Comparison of ENCODE assay signal across 8 cellular contexts in the genomic region with DNA sequence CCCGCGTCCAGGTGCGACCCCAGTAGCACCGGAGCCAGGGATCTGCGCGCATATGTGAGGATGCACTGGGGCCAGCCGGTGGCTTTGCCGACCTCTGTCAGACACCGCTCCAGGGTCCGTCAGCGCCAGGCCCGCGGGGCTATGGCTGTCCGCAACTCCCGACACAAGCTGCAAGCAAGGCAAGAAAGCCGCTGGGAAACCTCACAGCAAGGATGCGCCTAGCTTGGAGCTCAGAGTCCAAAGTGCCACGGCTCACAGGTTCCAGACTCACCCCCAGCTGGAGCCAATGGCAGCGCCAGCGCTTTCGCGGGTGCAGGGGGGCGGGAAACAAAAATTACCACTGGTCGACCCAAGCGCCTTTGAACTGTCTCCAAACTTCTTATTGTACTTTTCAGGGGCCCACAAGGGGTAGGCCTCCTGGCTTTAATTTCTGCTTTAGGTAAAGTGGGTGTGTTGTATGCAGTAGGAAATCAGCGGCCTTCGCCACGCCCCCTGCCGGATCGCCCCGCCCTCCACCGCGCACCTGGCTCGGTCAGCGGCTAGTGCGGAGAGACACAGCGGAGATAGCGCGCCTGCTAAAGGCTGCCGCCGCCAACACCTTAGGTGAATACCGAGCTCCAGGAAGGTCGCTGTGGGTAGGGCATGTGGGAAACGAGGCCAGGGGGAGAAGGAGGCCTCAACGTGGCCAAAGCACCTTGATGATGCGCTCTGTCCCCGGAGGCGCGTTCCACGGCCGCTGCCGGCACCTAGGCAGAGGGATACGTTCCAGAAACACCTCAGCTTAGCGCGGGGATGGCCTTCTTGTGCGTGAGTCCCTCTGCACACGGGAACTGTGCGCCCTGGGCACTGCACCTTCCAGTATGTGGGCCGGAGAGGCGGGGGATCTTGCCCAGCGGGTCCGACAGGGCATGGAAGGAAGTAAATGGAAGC.
DNase-seq lines count a peak whose midpoint lies in the region; ATAC-seq and TF ChIP-seq lines count a peak whose summit lies in the region.

No MANE protein-coding gene starts in this region.

- ATAC-seq in HCT116 (peak; percentile 96), aorta (ENCODE audit: low FRiP score) (peak; percentile 52)
- peak; percentile 86 to 90 for ATAC-seq in activated CD4-positive, CD25-positive, alpha-beta regulatory T cell treated with anti-CD3 and anti-CD28 coated beads, Interleukin-2, amount 50 U/mL, for 24 hours
- ATAC-seq in central memory CD8-positive, alpha-beta T cell (replicated peaks; ENCODE audit: extremely low read depth, poor library complexity, severe bottlenecking), result peak; percentile 87

- no peak overlapping the region for H3K14ac ChIP-seq in trophoblast cell (ENCODE audit: low read length)

- peaks cover 20% of the 10 kb centered on the region for H3K4me1 Mint-ChIP-seq in central memory CD8-positive, alpha-beta T cell

- H3K4ac ChIP-seq in trophoblast cell (ENCODE audit: low read depth, low read length) (no peak overlapping the region), mesendoderm (ENCODE audit: low read depth, low read length) (no peak overlapping the region)

- H3K4me1 ChIP-seq in HCT116 (ENCODE audit: control insufficient read depth in 1 of 2, insufficient read depth in 2 of 2, low read length in 2 of 2), result peaks cover 0 to 3% of the 10 kb centered on the region in 2 experiments; a peak in 2 of 4 replicates
- H3K4me1 ChIP-seq in trophoblast cell (ENCODE audit: control insufficient read depth in 1 of 2, insufficient read depth in 2 of 2, low read length in 2 of 2), result peaks cover 0 to under 1% of the 10 kb centered on the region in 2 experiments
- H3K4me1 ChIP-seq in aorta (ENCODE audit: control insufficient read depth in 1 of 2, insufficient read depth in 2 of 2, low read length in 2 of 2), result no peaks in the 10 kb centered on the region
- H3K4me1 ChIP-seq in mesendoderm (ENCODE audit: control insufficient read depth, low read depth, low read length), result no peaks in the 10 kb centered on the region

- no peaks in the 10 kb centered on the region for H3K9me3 Mint-ChIP-seq in central memory CD8-positive, alpha-beta T cell

- H4K12ac ChIP-seq in trophoblast cell (ENCODE audit: low read depth, low read length), result no peak overlapping the region

- intact Hi-C loops in HCT116 (cut with micrococcal nuclease), result no loop called here
- intact Hi-C loops in aorta (cut with DNase I), result no loop called here

- no peaks in the 10 kb centered on the region for H3K79me2 ChIP-seq in HCT116 (ENCODE audit: insufficient read depth, low read length)
- no peaks in the 10 kb centered on the region for H3K79me2 ChIP-seq in trophoblast cell (ENCODE audit: control insufficient read depth, insufficient read depth, low read length, poor library complexity)
- no peaks in the 10 kb centered on the region for H3K79me2 ChIP-seq in mesendoderm (ENCODE audit: control insufficient read depth, insufficient read depth, low read length)

- POLR2A ChIA-PET in HCT116 (lab: Charles Lee), result no interaction called here

- no peak overlapping the region for H4K5ac ChIP-seq in mesendoderm (ENCODE audit: low read length)

- H3K36me3 Mint-ChIP-seq in central memory CD8-positive, alpha-beta T cell (ENCODE audit: insufficient read depth), result peaks cover 4% of the 10 kb centered on the region

- CTCF ChIA-PET in HCT116 (lab: Charles Lee), result no interaction called here

- peak overlapping the region; percentile 48 for H3K9ac ChIP-seq in HCT116 (ENCODE audit: low read length)
- no peak overlapping the region for H3K9ac ChIP-seq in trophoblast cell (ENCODE audit: low read length)
- no peak overlapping the region for H3K9ac ChIP-seq in mesendoderm (ENCODE audit: low read length)

- peak overlapping the region; percentile 88 for H3K4me2 ChIP-seq in HCT116 (ENCODE audit: low read length)
- no peak overlapping the region for H3K4me2 ChIP-seq in trophoblast cell (ENCODE audit: low read length)
- no peak overlapping the region for H3K4me2 ChIP-seq in mesendoderm (ENCODE audit: low read length)

- H2BK15ac ChIP-seq in mesendoderm (replicated peaks; ENCODE audit: low read depth), result no peak overlapping the region

- H3K36me3 ChIP-seq in HCT116 (ENCODE audit: control insufficient read depth in 1 of 2, insufficient read depth in 2 of 2, low read length in 2 of 2) (no peaks in the 10 kb centered on the region), trophoblast cell (ENCODE audit: control insufficient read depth in 1 of 2, insufficient read depth in 2 of 2, low read length in 2 of 2) (no peaks in the 10 kb centered on the region), aorta (ENCODE audit: control insufficient read depth in 1 of 2, insufficient read depth in 2 of 2, low read length in 1 of 2) (no peaks in the 10 kb centered on the region), mesendoderm (ENCODE audit: control insufficient read depth, insufficient read depth, low read length) (no peaks in the 10 kb centered on the region)

- RAD21 ChIA-PET in HCT116 (lab: Charles Lee; ENCODE audit: low non-redundant PET in 1 of 2, low total read pairs in 2 of 2, uncharacterized antibody in 2 of 2, unreplicated experiment in 2 of 2), result no interaction called here

- H3K9me3 ChIP-seq in HCT116 (ENCODE audit: control insufficient read depth in 1 of 2, insufficient read depth in 1 of 2, low read depth in 1 of 2, low read length in 2 of 2) (no peaks in the 10 kb centered on the region), trophoblast cell (ENCODE audit: insufficient read depth, low read depth, low read length) (no peaks in the 10 kb centered on the region), aorta (ENCODE audit: control insufficient read depth, low read length) (no peaks in the 10 kb centered on the region)

- TF ChIP-seq RAD21 in HCT116 (IDR thresholded peaks at IDR 0.05; ENCODE audit: low read depth), result no peak

- no peak for TF ChIP-seq POLR2A in HCT116 (IDR thresholded peaks at IDR 0.05; ENCODE audit: borderline replicate concordance, extremely low read depth, insufficient read depth, insufficient read length)

- H3K27me3 ChIP-seq in HCT116 (ENCODE audit: insufficient read depth, low read length), result no peaks in the 10 kb centered on the region; the same call in 1 of the 2 replicates
- no peaks in the 10 kb centered on the region for H3K27me3 ChIP-seq in trophoblast cell (ENCODE audit: insufficient read depth, low read length)
- no peaks in the 10 kb centered on the region for H3K27me3 ChIP-seq in aorta (ENCODE audit: control insufficient read depth in 1 of 2, insufficient read depth in 2 of 2, low read length in 1 of 2)
- no peaks in the 10 kb centered on the region for H3K27me3 ChIP-seq in mesendoderm (ENCODE audit: insufficient read depth, low read length, poor library complexity)

- H3K56ac ChIP-seq in mesendoderm (ENCODE audit: low read length), result no peak overlapping the region

- no peaks in the 10 kb centered on the region for H3K27me3 Mint-ChIP-seq in central memory CD8-positive, alpha-beta T cell

- H2BK12ac ChIP-seq in trophoblast cell (ENCODE audit: low read length), result no peak overlapping the region

- H3K27ac ChIP-seq in HCT116 (ENCODE audit: low read depth, low read length) (peak overlapping the region; percentile 44), trophoblast cell (ENCODE audit: low read depth, low read length) (no peak overlapping the region), aorta (ENCODE audit: low read depth in 1 of 2, low read length in 2 of 2) (no peak overlapping the region), mesendoderm (ENCODE audit: low read depth, low read length) (no peak overlapping the region)

- H4K8ac ChIP-seq in trophoblast cell (ENCODE audit: low read depth, low read length), result no peak overlapping the region
- no peak overlapping the region for H4K8ac ChIP-seq in mesendoderm (ENCODE audit: low read depth, low read length)

- no peak overlapping the region for H3K27ac Mint-ChIP-seq in central memory CD8-positive, alpha-beta T cell (ENCODE audit: low read depth)

- H2AFZ ChIP-seq in HCT116 (ENCODE audit: low read depth, low read length, poor library complexity, severe bottlenecking), result peak overlapping the region; percentile 54
- no peak overlapping the region for H2AFZ ChIP-seq in trophoblast cell (ENCODE audit: insufficient read depth, low read length, poor library complexity)

- H3K4me3 ChIP-seq in HCT116 (replicated peaks in 1 of 2; ENCODE audit: low read depth in 1 of 2, low read length in 2 of 2) (peak overlapping the region; percentile 49 to 62), trophoblast cell (ENCODE audit: low read depth, low read length) (no peak overlapping the region), aorta (ENCODE audit: low read length in 2 of 2) (no peak overlapping the region), mesendoderm (ENCODE audit: low read length) (no peak overlapping the region)

- H4K20me1 ChIP-seq in HCT116 (ENCODE audit: insufficient read depth), result no peaks in the 10 kb centered on the region

- no peak overlapping the region for H4K91ac ChIP-seq in trophoblast cell (ENCODE audit: low read depth, low read length)

- H2BK5ac ChIP-seq in trophoblast cell (ENCODE audit: low read depth, low read length, poor library complexity) (no peak overlapping the region), mesendoderm (ENCODE audit: low read length) (no peak overlapping the region)

- no peak for TF ChIP-seq CTCF in HCT116 (IDR thresholded peaks at IDR 0.05 in 2 of 3, conservative IDR thresholded peaks at IDR 0.05 in 1 of 3; ENCODE audit: borderline replicate concordance in 1 of 3, insufficient read depth in 1 of 3, low read depth in 2 of 3, low read length in 2 of 3)

- no peak overlapping the region for H3K23ac ChIP-seq in trophoblast cell (ENCODE audit: low read length)
- no peak overlapping the region for H3K23ac ChIP-seq in mesendoderm (ENCODE audit: low read length)

- H3K4me3 Mint-ChIP-seq in central memory CD8-positive, alpha-beta T cell, result no peak overlapping the region

- H3K79me1 ChIP-seq in trophoblast cell (ENCODE audit: low read length), result no peaks in the 10 kb centered on the region
- H3K79me1 ChIP-seq in mesendoderm (ENCODE audit: low read length), result no peaks in the 10 kb centered on the region

- whole genome bisulfite sequencing in trophoblast cell (ENCODE audit: extremely low coverage, insufficient coverage, insufficient read length), result no CpG with 5 or more reads among the region's 62 CpGs
- WGBS in aorta, 2 donors, result 11 to 18% methylated on average over 61 to 62 of the region's 62 CpGs
- WGBS in mesendoderm (ENCODE audit: extremely low coverage, insufficient coverage, low lambda C conversion rate), result no CpG with 5 or more reads among the region's 62 CpGs

- DNase-seq in HCT116 (ENCODE audit: low read depth, low spot score), result peak; percentile 35
- peak; percentile 54 to 67 for DNase-seq in central memory CD8-positive, alpha-beta T cell (ENCODE audit: low spot score in 2 of 2)
- DNase-seq in trophoblast cell, result peak; percentile 90 to 92
- DNase-seq in aorta, result peak in 1 of 2 donors; percentile 75
- no peak for DNase-seq in mesendoderm
- no peak for DNase-seq in islet precursor cell
- DNase-seq in DMS153 (lab: John Stamatoyannopoulos, UW), result no peak

- H2BK120ac ChIP-seq in trophoblast cell (ENCODE audit: insufficient read depth, low read length, poor library complexity) (no peak overlapping the region), mesendoderm (ENCODE audit: low read depth, low read length) (no peak overlapping the region)

- H3K18ac ChIP-seq in trophoblast cell (ENCODE audit: low read length) (no peak overlapping the region), mesendoderm (ENCODE audit: low read length) (no peak overlapping the region)

- H2AK5ac ChIP-seq in trophoblast cell (ENCODE audit: low read length) (no peak overlapping the region), mesendoderm (ENCODE audit: low read length) (no peak overlapping the region)

- TSS peak; percentile 24 for BruUV-seq in HCT116 (replicated peaks; lab: Mats Ljungman, UMichigan)

- no peaks in the 10 kb centered on the region for H3K9me2 ChIP-seq in HCT116 (ENCODE audit: insufficient read depth)

Comparison
In these comparisons a context has a peak if more than half of its experiments do, and no peak if none do; other contexts are left out.
1. DNase-seq: peak in HCT116 (single experiment), central memory CD8-positive, alpha-beta T cell (2 of 2) and trophoblast cell (2 of 2); none in mesendoderm (single experiment), islet precursor cell (single experiment) and DMS153 (single experiment).
2. H3K4me3 ChIP-seq: peak in HCT116 (2 of 2); none in trophoblast cell (single experiment), aorta (0 of 2) and mesendoderm (single experiment).
3. Peak in every context shown above with its lines, with median percentiles within 50 percentile points of each other: ATAC-seq.